ENCODE assay signal across 22 cellular contexts in genomic region chr11:84193706-84194105, GRCh38.
A peak's percentile ranks its signal among the peaks of the same experiment; 100 is the strongest.
DNase-seq lines count a peak whose midpoint lies in the region; ATAC-seq and TF ChIP-seq lines count a peak whose summit lies in the region.
"Had no signal": no experiment of that assay in that cellular context is flagged by ENCODE, and none has a peak within 500 bp of the region (broad histone marks: within the 10 kb centered on the region; RNA-seq: fewer than 3 reads in every experiment).

No MANE protein-coding gene starts in this region.

- DNase-seq in NAMALWA (ENCODE audit: low spot score) (peak; percentile 51), germinal center (ENCODE audit: low spot score) (peak; percentile 1), tibial artery (no peak), NCI-H510A (lab: John Stamatoyannopoulos, UW) (no peak)
- no peak for DNase-seq in activated CD4-positive, CD25-positive, alpha-beta regulatory T cell treated with anti-CD3 and anti-CD28 coated beads, Interleukin-2, amount 50 U/mL, for 72 hours
- DNase-seq: BE2C, DMS53, GDM1, KG1, NCI-H1092, NCI-H1436, NCI-H187 treated with DMSO at 0.1 percent for 48 hours, NCI-H2107, NCI-H748 treated with DMSO at 0.1 percent for 48 hours, OCI-M1 had no signal

- H3K4me3 ChIP-seq in tibial artery: no peak overlapping the region
- H3K4me3 ChIP-seq: A549, SJSA1 had no signal

- peaks cover 0 to 2% (median 1%) of the 10 kb centered on the region in 4 donors for H3K4me1 ChIP-seq in tibial artery
- H3K4me1 ChIP-seq: A549, BE2C, SJSA1 had no signal

- H3K27me3 ChIP-seq in tibial artery: no peaks in the 10 kb centered on the region
- H3K27me3 ChIP-seq: BE2C, SJSA1 had no signal

- H3K36me3 ChIP-seq in tibial artery: no peaks in the 10 kb centered on the region
- H3K36me3 ChIP-seq: BE2C, SJSA1 had no signal

- intact Hi-C loops in tibial artery (cut with DNase I; ENCODE audit: low total_unique reads): no loop called here

- peak; percentile 62 for ATAC-seq in GM18511 (IDR thresholded peaks at IDR 0.05; ENCODE audit: unreplicated experiment)
- peak; percentile 55 for ATAC-seq in HG02870 (IDR thresholded peaks at IDR 0.05; ENCODE audit: unreplicated experiment)
- ATAC-seq: A549, HepG2, Right ventricle myocardium inferior had no signal

- H3K9me3 ChIP-seq in tibial artery: no peaks in the 10 kb centered on the region
- H3K9me3 ChIP-seq: A549, SJSA1 had no signal

- no peak overlapping the region for H3K27ac ChIP-seq in tibial artery
- H3K27ac ChIP-seq: A549, HL-60, SJSA1 had no signal

- no peak for TF ChIP-seq CTCF in tibial artery (IDR thresholded peaks at IDR 0.05)

Comparison
In these comparisons a context has a peak if more than half of its experiments do, and no peak if none do; other contexts are left out.
1. DNase-seq: peak in NAMALWA (single experiment) and germinal center (single experiment); none in activated CD4-positive, CD25-positive, alpha-beta regulatory T cell treated with anti-CD3 and anti-CD28 coated beads, Interleukin-2, amount 50 U/mL, for 72 hours (single experiment), tibial artery (0 of 2) and NCI-H510A (single experiment).